In genomic region chr10:96271017-96271815, GRCh38 we compare ENCODE assay signal across 9 cellular contexts. TPM values are rescaled to one million over a fixed set of nuclear protein-coding genes. Genes with fewer than 3 reads are reported as not detected.
DNase-seq lines count a peak whose midpoint lies in the region; ATAC-seq and TF ChIP-seq lines count a peak whose summit lies in the region.
"Had no signal": no experiment of that assay in that cellular context is flagged by ENCODE, and none has a peak within 500 bp of the region (broad histone marks: within the 10 kb centered on the region; RNA-seq: fewer than 3 reads in every experiment).

TSS of gene BLNK (minus strand) at chr10:96271569. CDS start at chr10:96271398, 171 bp downstream.

- peaks cover 40% of the 10 kb centered on the region for H4K20me1 ChIP-seq in OCI-LY3 (ENCODE audit: insufficient read depth, low read length)

- H3K9ac ChIP-seq in OCI-LY3 (ENCODE audit: low read length): peak within 1 kb of the TSS; percentile 99

- H3K4me3 ChIP-seq in OCI-LY3 (ENCODE audit: low read length): peak within 1 kb of the TSS; percentile 98
- H3K4me3 ChIP-seq in CD8-positive, alpha-beta T cell (ENCODE audit: low read depth, low read length): no peak within 1 kb of the TSS
- H3K4me3 ChIP-seq: A549 had no signal

- H3K9me3 ChIP-seq in OCI-LY3 (ENCODE audit: insufficient read depth, low read length): no peaks in the 10 kb centered on the region
- H3K9me3 ChIP-seq in CD8-positive, alpha-beta T cell (ENCODE audit: low read length): no peaks in the 10 kb centered on the region
- H3K9me3 ChIP-seq: A549 had no signal

- peaks cover 67% of the 10 kb centered on the region for H3K79me2 ChIP-seq in OCI-LY3 (ENCODE audit: low read length)

- H3K36me3 ChIP-seq in OCI-LY3 (replicated peaks; ENCODE audit: low read depth, low read length): peaks cover 46% of the 10 kb centered on the region
- H3K36me3 ChIP-seq in CD8-positive, alpha-beta T cell (ENCODE audit: insufficient read depth, low read length): no peaks in the 10 kb centered on the region

- CTCF ChIA-PET in CD8-positive, alpha-beta T cell (lab: Charles Lee): interaction anchor here (0.6 to 1.6 kb wide), 4 partner anchors 19 to 99 kb away, joined by 3 to 6 read pairs (median 4); no protein-coding TSS in a partner anchor

- ATAC-seq in HG02938 (IDR thresholded peaks at IDR 0.05; ENCODE audit: unreplicated experiment): peak; percentile 64
- no peak for ATAC-seq in CD8-positive, alpha-beta T cell
- ATAC-seq: A549 had no signal

- H3K27me3 Mint-ChIP-seq in CD8-positive, alpha-beta T cell (ENCODE audit: low read depth): no peaks in the 10 kb centered on the region

- no peaks in the 10 kb centered on the region for H3K36me3 Mint-ChIP-seq in CD8-positive, alpha-beta T cell

- H3K9me3 Mint-ChIP-seq in CD8-positive, alpha-beta T cell: no peaks in the 10 kb centered on the region

- no peaks in the 10 kb centered on the region for H3K4me1 Mint-ChIP-seq in CD8-positive, alpha-beta T cell (ENCODE audit: low read depth)

- peak within 1 kb of the TSS; percentile 100 for H3K27ac ChIP-seq in OCI-LY3 (ENCODE audit: low read length)
- H3K27ac ChIP-seq in temporal lobe (ENCODE audit: low read depth, low read length): peak within 1 kb of the TSS; percentile 9
- H3K27ac ChIP-seq in CD8-positive, alpha-beta T cell (ENCODE audit: low read depth, low read length): no peak within 1 kb of the TSS
- H3K27ac ChIP-seq: A549 had no signal

- H3K4me3 Mint-ChIP-seq in CD8-positive, alpha-beta T cell: no peak within 1 kb of the TSS

- no peak within 1 kb of the TSS for H3K27ac Mint-ChIP-seq in CD8-positive, alpha-beta T cell

- no peak within 1 kb of the TSS for H2AFZ ChIP-seq in OCI-LY3 (ENCODE audit: low read depth, low read length)

- peak within 1 kb of the TSS; percentile 100 for H3K4me2 ChIP-seq in OCI-LY3 (ENCODE audit: low read length)
- H3K4me2 ChIP-seq: A549 had no signal

- TF ChIP-seq CTCF in OCI-LY3 (IDR thresholded peaks at IDR 0.05; ENCODE audit: low read depth, low read length): no peak
- no peak for TF ChIP-seq CTCF in CD8-positive, alpha-beta T cell (IDR thresholded peaks at IDR 0.05)

- no peaks in the 10 kb centered on the region for H3K27me3 ChIP-seq in OCI-LY3 (ENCODE audit: low read depth, low read length)
- no peaks in the 10 kb centered on the region for H3K27me3 ChIP-seq in CD8-positive, alpha-beta T cell (ENCODE audit: insufficient read depth, low read length)

- peak; percentile 1 for DNase-seq in NCI-H2107 treated with DMSO at 0.1 percent for 48 hours (lab: John Stamatoyannopoulos, UW; ENCODE audit: unreplicated experiment)
- no peak for DNase-seq in NCI-H2107 (lab: John Stamatoyannopoulos, UW)
- DNase-seq in iPS-NIHi11 (ENCODE audit: low spot score): peak; percentile 68
- DNase-seq in NCI-H526 treated with DMSO at 0.1 percent for 48 hours (lab: John Stamatoyannopoulos, UW): no peak
- no peak for DNase-seq in CD8-positive, alpha-beta T cell

- peaks cover 53% of the 10 kb centered on the region for H3K4me1 ChIP-seq in OCI-LY3 (ENCODE audit: low read length)
- no peaks in the 10 kb centered on the region for H3K4me1 ChIP-seq in CD8-positive, alpha-beta T cell (ENCODE audit: insufficient read depth, low read length)
- H3K4me1 ChIP-seq: A549 had no signal

- intact Hi-C loops in CD8-positive, alpha-beta T cell (cut with DNase I, micrococcal nuclease): no loop called here

- POLR2A ChIA-PET in CD8-positive, alpha-beta T cell (lab: Charles Lee): interaction anchor here (0.6 to 1.2 kb wide), 2 partner anchors 68 to 325 kb away, joined by 4 read pairs; no protein-coding TSS in a partner anchor

RNA-seq across cellular contexts. Expression of gene BLNK, which starts in this region (rescaled TPM):
- total RNA-seq in temporal lobe: 0.25 TPM
- under 1 TPM; 0.19 to 0.44 TPM for total RNA-seq in CD8-positive, alpha-beta T cell

Comparison
In these comparisons a context has a peak if more than half of its experiments do, and no peak if none do; other contexts are left out.
1. DNase-seq: peak in NCI-H2107 treated with DMSO at 0.1 percent for 48 hours (single experiment) and iPS-NIHi11 (single experiment); none in NCI-H2107 (single experiment), NCI-H526 treated with DMSO at 0.1 percent for 48 hours (single experiment) and CD8-positive, alpha-beta T cell (0 of 7).